9 cellular contexts compared by ENCODE assay signal in genomic region chr1:212791261-212791675, GRCh38. TPM values are rescaled to one million over a fixed set of nuclear protein-coding genes. Genes with fewer than 3 reads are reported as not detected.
A peak's percentile ranks its signal among the peaks of the same experiment; 100 is the strongest.
DNase-seq lines count a peak whose midpoint lies in the region; ATAC-seq and TF ChIP-seq lines count a peak whose summit lies in the region.
"Had no signal": no experiment of that assay in that cellular context is flagged by ENCODE, and none has a peak within 500 bp of the region (broad histone marks: within the 10 kb centered on the region; RNA-seq: fewer than 3 reads in every experiment).

No MANE protein-coding gene starts in this region.

- H3K27me3 ChIP-seq in GM06990 (replicated peaks; ENCODE audit: control insufficient read depth, insufficient read depth, low read length): no peaks in the 10 kb centered on the region
- no peaks in the 10 kb centered on the region for H3K27me3 ChIP-seq in skeletal muscle tissue (ENCODE audit: control insufficient read depth in 3 of 3, insufficient read depth in 3 of 3, low read length in 3 of 3)

- peak overlapping the region; percentile 93 to 99 for H3K27ac Mint-ChIP-seq in activated naive CD4-positive, alpha-beta T cell treated with anti-CD3 and anti-CD28 coated beads, Interleukin-2, amount 50 U/mL, for 72 hours

- peak overlapping the region; percentile 86 for H3K27ac ChIP-seq in 22Rv1
- peak overlapping the region; percentile 97 for H3K27ac ChIP-seq in skeletal muscle tissue (ENCODE audit: low read depth, low read length)

- DNase-seq in GM06990 (ENCODE audit: extremely low read depth, insufficient read length) (no peak), NCI-H1092 (lab: John Stamatoyannopoulos, UW) (peak; percentile 75), hepatic stellate cell (ENCODE audit: low spot score) (peak; percentile 81)
- no peak for DNase-seq in activated naive CD4-positive, alpha-beta T cell treated with anti-CD3 and anti-CD28 coated beads, Interleukin-2, amount 50 U/mL, for 72 hours (ENCODE audit: low spot score in 2 of 2)
- DNase-seq in NK-92 treated with Interleukin-12 subunit alpha and Interleukin-12 subunit beta, amount 100 ng/mL, for 24 hours (lab: John Stamatoyannopoulos, UW): no peak

- peaks cover 6 to 12% of the 10 kb centered on the region in 2 donors for H3K36me3 Mint-ChIP-seq in activated naive CD4-positive, alpha-beta T cell treated with anti-CD3 and anti-CD28 coated beads, Interleukin-2, amount 50 U/mL, for 72 hours

- H3K4me3 ChIP-seq in GM06990 (replicated peaks; ENCODE audit: low read depth, low read length) (peak overlapping the region; percentile 79), skeletal muscle tissue (ENCODE audit: low read length in 3 of 3) (peak overlapping the region; percentile 94 to 99 (median 99))

- TF ChIP-seq CTCF in 22Rv1 (IDR thresholded peaks at IDR 0.05) (0 out of 2 replicates have a peak, but pooled peaks have one; percentile 3), GM06990 (IDR thresholded peaks at IDR 0.05; ENCODE audit: insufficient read depth, low read length, poor library complexity, severe bottlenecking) (no peak)

- ATAC-seq in HG02610 (IDR thresholded peaks at IDR 0.05; ENCODE audit: unreplicated experiment): peak; percentile 26
- ATAC-seq in activated naive CD4-positive, alpha-beta T cell treated with anti-CD3 and anti-CD28 coated beads, Interleukin-2, amount 50 U/mL, for 72 hours: peak; percentile 69 to 74

- no peaks in the 10 kb centered on the region for H3K9me3 ChIP-seq in skeletal muscle tissue (ENCODE audit: control insufficient read depth in 3 of 3, low read length in 3 of 3)

- H3K9me3 Mint-ChIP-seq in activated naive CD4-positive, alpha-beta T cell treated with anti-CD3 and anti-CD28 coated beads, Interleukin-2, amount 50 U/mL, for 72 hours: peaks cover 0 to 4% of the 10 kb centered on the region in 2 donors

- H3K36me3 ChIP-seq in GM06990 (ENCODE audit: control insufficient read depth, insufficient read depth, low read length) (peaks cover 2% of the 10 kb centered on the region), skeletal muscle tissue (ENCODE audit: control insufficient read depth in 3 of 3, insufficient read depth in 3 of 3, low read length in 3 of 3) (peaks cover 4 to 10% (median 7%) of the 10 kb centered on the region in 3 donors)

- H3K4me1 ChIP-seq in skeletal muscle tissue (ENCODE audit: control insufficient read depth in 3 of 3, insufficient read depth in 3 of 3, low read length in 3 of 3): peaks cover 7 to 11% (median 9%) of the 10 kb centered on the region in 3 donors

- peak overlapping the region; percentile 93 to 99 (median 98) for H3K9ac ChIP-seq in skeletal muscle tissue (ENCODE audit: low read depth in 1 of 3, low read length in 3 of 3)

RNA-seq across cellular contexts. Expression of gene NSL1, which starts 0.3 kb away (rescaled TPM):
- total RNA-seq in activated naive CD4-positive, alpha-beta T cell treated with anti-CD3 and anti-CD28 coated beads, Interleukin-2, amount 50 U/mL, for 72 hours: 10 to 100 TPM; 27.8 to 33.8 TPM
- 27.7 TPM for total RNA-seq in skeletal muscle tissue

RNA-seq across cellular contexts. Expression of gene TATDN3, which starts 0.4 kb away (rescaled TPM):
- 10 to 100 TPM; 12.2 to 12.9 TPM for total RNA-seq in activated naive CD4-positive, alpha-beta T cell treated with anti-CD3 and anti-CD28 coated beads, Interleukin-2, amount 50 U/mL, for 72 hours
- total RNA-seq in skeletal muscle tissue: 9.9 TPM

RNA-seq across cellular contexts. Expression of gene SPATA45, which starts 56.2 kb away (rescaled TPM):
- total RNA-seq in activated naive CD4-positive, alpha-beta T cell treated with anti-CD3 and anti-CD28 coated beads, Interleukin-2, amount 50 U/mL, for 72 hours: not detected
- 1.6 TPM for total RNA-seq in skeletal muscle tissue
- total RNA-seq: HT1080 had no signal

Comparison
In these comparisons a context has a peak if more than half of its experiments do, and no peak if none do; other contexts are left out.
1. DNase-seq: peak in NCI-H1092 (single experiment) and hepatic stellate cell (single experiment); none in GM06990 (single experiment), activated naive CD4-positive, alpha-beta T cell treated with anti-CD3 and anti-CD28 coated beads, Interleukin-2, amount 50 U/mL, for 72 hours (0 of 2) and NK-92 treated with Interleukin-12 subunit alpha and Interleukin-12 subunit beta, amount 100 ng/mL, for 24 hours (single experiment).